In genomic region chr11:59755701-59756495, GRCh38 we compare ENCODE assay signal across 1 cellular context.
TF ChIP-seq lines count a peak whose summit lies in the region.

No MANE protein-coding gene starts in this region.

TF ChIP-seq in IMR-90, 13 proteins besides CTCF, POLR2A, EP300 and RAD21 (continued from another document):
- TF ChIP-seq NFE2L2 (IDR thresholded peaks at IDR 0.05; ENCODE audit: low read depth, low read length) (no peak), RFX5 (IDR thresholded peaks at IDR 0.05; ENCODE audit: low read depth, low read length) (no peak)
